Comparison of ENCODE assay signal across 2 cellular contexts in the genomic region with DNA sequence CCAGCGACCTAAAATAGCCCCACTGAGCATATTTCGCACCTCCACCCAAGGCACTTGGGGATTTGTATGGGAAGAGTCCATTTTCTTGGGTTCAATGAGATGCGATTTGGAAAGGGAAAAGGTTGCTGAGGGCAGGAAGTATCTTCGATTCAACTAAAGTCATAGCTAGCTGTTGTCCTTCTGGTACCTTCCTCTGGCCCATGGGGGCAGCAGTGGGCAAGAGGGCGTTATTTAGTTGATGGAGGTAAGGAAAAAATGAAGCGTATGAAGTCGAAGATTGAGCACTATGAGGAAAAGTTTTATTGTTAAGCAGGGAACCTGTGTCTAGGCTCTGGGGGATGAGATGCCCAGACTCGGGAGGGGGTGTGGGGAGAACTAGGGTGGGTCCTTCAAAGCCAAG.
TF ChIP-seq lines count a peak whose summit lies in the region.

No MANE protein-coding gene starts in this region.

TF ChIP-seq in HCT116, 20 proteins besides CTCF, POLR2A, EP300 and RAD21:
- TF ChIP-seq, protein P1, sequence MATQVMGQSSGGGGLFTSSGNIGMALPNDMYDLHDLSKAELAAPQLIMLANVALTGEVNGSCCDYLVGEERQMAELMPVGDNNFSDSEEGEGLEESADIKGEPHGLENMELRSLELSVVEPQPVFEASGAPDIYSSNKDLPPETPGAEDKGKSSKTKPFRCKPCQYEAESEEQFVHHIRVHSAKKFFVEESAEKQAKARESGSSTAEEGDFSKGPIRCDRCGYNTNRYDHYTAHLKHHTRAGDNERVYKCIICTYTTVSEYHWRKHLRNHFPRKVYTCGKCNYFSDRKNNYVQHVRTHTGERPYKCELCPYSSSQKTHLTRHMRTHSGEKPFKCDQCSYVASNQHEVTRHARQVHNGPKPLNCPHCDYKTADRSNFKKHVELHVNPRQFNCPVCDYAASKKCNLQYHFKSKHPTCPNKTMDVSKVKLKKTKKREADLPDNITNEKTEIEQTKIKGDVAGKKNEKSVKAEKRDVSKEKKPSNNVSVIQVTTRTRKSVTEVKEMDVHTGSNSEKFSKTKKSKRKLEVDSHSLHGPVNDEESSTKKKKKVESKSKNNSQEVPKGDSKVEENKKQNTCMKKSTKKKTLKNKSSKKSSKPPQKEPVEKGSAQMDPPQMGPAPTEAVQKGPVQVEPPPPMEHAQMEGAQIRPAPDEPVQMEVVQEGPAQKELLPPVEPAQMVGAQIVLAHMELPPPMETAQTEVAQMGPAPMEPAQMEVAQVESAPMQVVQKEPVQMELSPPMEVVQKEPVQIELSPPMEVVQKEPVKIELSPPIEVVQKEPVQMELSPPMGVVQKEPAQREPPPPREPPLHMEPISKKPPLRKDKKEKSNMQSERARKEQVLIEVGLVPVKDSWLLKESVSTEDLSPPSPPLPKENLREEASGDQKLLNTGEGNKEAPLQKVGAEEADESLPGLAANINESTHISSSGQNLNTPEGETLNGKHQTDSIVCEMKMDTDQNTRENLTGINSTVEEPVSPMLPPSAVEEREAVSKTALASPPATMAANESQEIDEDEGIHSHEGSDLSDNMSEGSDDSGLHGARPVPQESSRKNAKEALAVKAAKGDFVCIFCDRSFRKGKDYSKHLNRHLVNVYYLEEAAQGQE (IDR thresholded peaks at IDR 0.05; ENCODE audit: low read depth): no peak
- no peak for TF ChIP-seq YY1 (IDR thresholded peaks at IDR 0.05; ENCODE audit: extremely low read depth, insufficient replicate concordance, low read depth, low read length)
- TF ChIP-seq TCF7L2 (IDR thresholded peaks at IDR 0.05; ENCODE audit: borderline replicate concordance, extremely low read depth, insufficient read depth, insufficient read length): no peak
- no peak for TF ChIP-seq SIN3A (IDR thresholded peaks at IDR 0.05; ENCODE audit: low read depth)
- no peak for TF ChIP-seq SP1 (IDR thresholded peaks at IDR 0.05; ENCODE audit: low read depth)

TF ChIP-seq in WTC11, 78 proteins besides CTCF, POLR2A, EP300 and RAD21 (continued from another document):
- TF ChIP-seq, protein P2, sequence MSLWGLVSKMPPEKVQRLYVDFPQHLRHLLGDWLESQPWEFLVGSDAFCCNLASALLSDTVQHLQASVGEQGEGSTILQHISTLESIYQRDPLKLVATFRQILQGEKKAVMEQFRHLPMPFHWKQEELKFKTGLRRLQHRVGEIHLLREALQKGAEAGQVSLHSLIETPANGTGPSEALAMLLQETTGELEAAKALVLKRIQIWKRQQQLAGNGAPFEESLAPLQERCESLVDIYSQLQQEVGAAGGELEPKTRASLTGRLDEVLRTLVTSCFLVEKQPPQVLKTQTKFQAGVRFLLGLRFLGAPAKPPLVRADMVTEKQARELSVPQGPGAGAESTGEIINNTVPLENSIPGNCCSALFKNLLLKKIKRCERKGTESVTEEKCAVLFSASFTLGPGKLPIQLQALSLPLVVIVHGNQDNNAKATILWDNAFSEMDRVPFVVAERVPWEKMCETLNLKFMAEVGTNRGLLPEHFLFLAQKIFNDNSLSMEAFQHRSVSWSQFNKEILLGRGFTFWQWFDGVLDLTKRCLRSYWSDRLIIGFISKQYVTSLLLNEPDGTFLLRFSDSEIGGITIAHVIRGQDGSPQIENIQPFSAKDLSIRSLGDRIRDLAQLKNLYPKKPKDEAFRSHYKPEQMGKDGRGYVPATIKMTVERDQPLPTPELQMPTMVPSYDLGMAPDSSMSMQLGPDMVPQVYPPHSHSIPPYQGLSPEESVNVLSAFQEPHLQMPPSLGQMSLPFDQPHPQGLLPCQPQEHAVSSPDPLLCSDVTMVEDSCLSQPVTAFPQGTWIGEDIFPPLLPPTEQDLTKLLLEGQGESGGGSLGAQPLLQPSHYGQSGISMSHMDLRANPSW (CRISPR knock-in tag; conservative IDR thresholded peaks at IDR 0.05; ENCODE audit: low read depth): no peak
TF ChIP-seq in WTC11: peak in this region for 0.
